In genomic region chr2:175152242-175152641, GRCh38 we compare ENCODE assay signal across 10 cellular contexts. TPM values are rescaled to one million over a fixed set of nuclear protein-coding genes. Genes with fewer than 3 reads are reported as not detected.
DNase-seq lines count a peak whose midpoint lies in the region; ATAC-seq, FAIRE-seq and TF ChIP-seq lines count a peak whose summit lies in the region.
"Had no signal": no experiment of that assay in that cellular context is flagged by ENCODE, and none has a peak within 500 bp of the region (broad histone marks: within the 10 kb centered on the region; RNA-seq: fewer than 3 reads in every experiment).

No MANE protein-coding gene starts in this region.

- no peaks in the 10 kb centered on the region for H3F3A ChIP-seq in Loucy (ENCODE audit: low read depth)

- DNase-seq in GM06990 (ENCODE audit: extremely low read depth, insufficient read length) (peak; percentile 40), right cardiac atrium (no peak), NCI-H82 (lab: John Stamatoyannopoulos, UW) (no peak), lower leg skin (ENCODE audit: low spot score in 2 of 2) (no peak), HTR-8/SVneo (ENCODE audit: insufficient read length, low spot score) (no peak)
- DNase-seq: effector CD4-positive, alpha-beta T cell; right lobe of liver had no signal

- H3K9ac ChIP-seq in Loucy (ENCODE audit: low read depth, low read length, poor library complexity, severe bottlenecking) = no peak overlapping the region

- no peak overlapping the region for H3K4me3 ChIP-seq in GM06990 (replicated peaks; ENCODE audit: low read depth, low read length)
- H3K4me3 ChIP-seq in Loucy (ENCODE audit: low read length, poor library complexity, severe bottlenecking) = no peak overlapping the region
- H3K4me3 ChIP-seq in right cardiac atrium (ENCODE audit: low read length) = no peak overlapping the region
- no peak overlapping the region for H3K4me3 ChIP-seq in lower leg skin (ENCODE audit: low read depth, poor library complexity, severe bottlenecking)
- H3K4me3 ChIP-seq: right lobe of liver had no signal

- TF ChIP-seq POLR2A in lower leg skin (IDR thresholded peaks at IDR 0.05) = no peak

- no peak overlapping the region for H2AFZ ChIP-seq in Loucy (ENCODE audit: low read length)

- intact Hi-C loops in right cardiac atrium (cut with DNase I) = no loop called here
- intact Hi-C loops in lower leg skin (cut with DNase I; ENCODE audit: low total_unique reads) = no loop called here

- 90% methylated on average over 2 of the region's 2 CpGs for WGBS in right cardiac atrium
- WGBS in lower leg skin, 2 donors = 71 to 76% methylated on average over 2 of the region's 2 CpGs

- ATAC-seq in GM19351 (IDR thresholded peaks at IDR 0.05; ENCODE audit: unreplicated experiment) (peak; percentile 82), HG02798 (IDR thresholded peaks at IDR 0.05; ENCODE audit: poor library complexity, unreplicated experiment) (peak; percentile 85), right cardiac atrium (no peak)

- H3K27me3 ChIP-seq in GM06990 (replicated peaks; ENCODE audit: control insufficient read depth, insufficient read depth, low read length) (no peaks in the 10 kb centered on the region), Loucy (ENCODE audit: insufficient read depth, low read length, poor library complexity, severe bottlenecking) (no peaks in the 10 kb centered on the region), right cardiac atrium (ENCODE audit: control insufficient read depth, insufficient read depth) (no peaks in the 10 kb centered on the region)
- H3K27me3 ChIP-seq: right lobe of liver had no signal

- no peak overlapping the region for H3K27ac ChIP-seq in right cardiac atrium (ENCODE audit: low read length)
- H3K27ac ChIP-seq: right lobe of liver had no signal

- TF ChIP-seq CTCF in GM06990 (IDR thresholded peaks at IDR 0.05; ENCODE audit: insufficient read depth, low read length, poor library complexity, severe bottlenecking) (no peak), Loucy (conservative IDR thresholded peaks at IDR 0.05; ENCODE audit: low read length) (no peak), lower leg skin (IDR thresholded peaks at IDR 0.05) (no peak)

- peaks cover 15% of the 10 kb centered on the region for H3K4me1 ChIP-seq in Loucy (ENCODE audit: insufficient read depth, low read length, poor library complexity, severe bottlenecking)
- H3K4me1 ChIP-seq in right cardiac atrium (ENCODE audit: control insufficient read depth, insufficient read depth, low read length) = peaks cover 6% of the 10 kb centered on the region
- H3K4me1 ChIP-seq: right lobe of liver had no signal

- no peaks in the 10 kb centered on the region for H3K9me2 ChIP-seq in Loucy (replicated peaks; ENCODE audit: low read depth, low read length)

- peaks cover 2% of the 10 kb centered on the region; the same call in 1 of the 2 replicates for H3K36me3 ChIP-seq in GM06990 (ENCODE audit: control insufficient read depth, insufficient read depth, low read length)
- H3K36me3 ChIP-seq in Loucy (ENCODE audit: insufficient read depth, low read length) = peaks cover 31% of the 10 kb centered on the region
- H3K36me3 ChIP-seq: right lobe of liver had no signal

- peak overlapping the region; percentile 3 for H3K4me2 ChIP-seq in Loucy (ENCODE audit: low read depth, low read length, poor library complexity, severe bottlenecking)

- H3K79me2 ChIP-seq in Loucy (ENCODE audit: insufficient read depth, low read length) = peaks cover 98% of the 10 kb centered on the region

- H4K20me1 ChIP-seq in Loucy (ENCODE audit: insufficient read depth, low read length, poor library complexity, severe bottlenecking) = peaks cover 87% of the 10 kb centered on the region

- no peak for FAIRE-seq in HTR-8/SVneo (lab: Jason Lieb, UNC)

- no peaks in the 10 kb centered on the region for H3K9me3 ChIP-seq in Loucy (ENCODE audit: insufficient read depth, low read depth, low read length)
- H3K9me3 ChIP-seq in right cardiac atrium (ENCODE audit: control insufficient read depth, low read length) = no peaks in the 10 kb centered on the region
- H3K9me3 ChIP-seq: right lobe of liver had no signal

RNA-seq across cellular contexts. Expression of gene ATF2, which starts 15.8 kb away (rescaled TPM):
- total RNA-seq in right cardiac atrium (10 to 100 TPM; 27.6 to 39.2 (median 30.9) TPM), lower leg skin (10 to 100 TPM; 19.1 to 24.5 (median 21.5) TPM)
- polyA plus RNA-seq in right cardiac atrium = 10.8 TPM

RNA-seq across cellular contexts. Expression of gene ATP5MC3, which starts 29.3 kb away (rescaled TPM):
- total RNA-seq in right cardiac atrium = 100 to 1,000 TPM; 737 to 882 (median 842) TPM
- polyA plus RNA-seq in right cardiac atrium = 1,357 TPM
- total RNA-seq in lower leg skin = 100 to 1,000 TPM in 2 of 4 donors, 10 to 100 TPM in 2; 62.7 to 170 (median 105) TPM

Comparison
In these comparisons a context has a peak if more than half of its experiments do, and no peak if none do; other contexts are left out.
1. ATAC-seq: peak in GM19351 (single experiment) and HG02798 (single experiment); none in right cardiac atrium (0 of 2).
2. RNA of gene ATP5MC3, which starts 29.3 kb away (total RNA-seq): 737 to 882 TPM in right cardiac atrium; 62.7 to 170 TPM in lower leg skin; every median in the first group is over 4 times any median in the second.